Comparison of ENCODE assay signal across 14 cellular contexts in the genomic region with DNA sequence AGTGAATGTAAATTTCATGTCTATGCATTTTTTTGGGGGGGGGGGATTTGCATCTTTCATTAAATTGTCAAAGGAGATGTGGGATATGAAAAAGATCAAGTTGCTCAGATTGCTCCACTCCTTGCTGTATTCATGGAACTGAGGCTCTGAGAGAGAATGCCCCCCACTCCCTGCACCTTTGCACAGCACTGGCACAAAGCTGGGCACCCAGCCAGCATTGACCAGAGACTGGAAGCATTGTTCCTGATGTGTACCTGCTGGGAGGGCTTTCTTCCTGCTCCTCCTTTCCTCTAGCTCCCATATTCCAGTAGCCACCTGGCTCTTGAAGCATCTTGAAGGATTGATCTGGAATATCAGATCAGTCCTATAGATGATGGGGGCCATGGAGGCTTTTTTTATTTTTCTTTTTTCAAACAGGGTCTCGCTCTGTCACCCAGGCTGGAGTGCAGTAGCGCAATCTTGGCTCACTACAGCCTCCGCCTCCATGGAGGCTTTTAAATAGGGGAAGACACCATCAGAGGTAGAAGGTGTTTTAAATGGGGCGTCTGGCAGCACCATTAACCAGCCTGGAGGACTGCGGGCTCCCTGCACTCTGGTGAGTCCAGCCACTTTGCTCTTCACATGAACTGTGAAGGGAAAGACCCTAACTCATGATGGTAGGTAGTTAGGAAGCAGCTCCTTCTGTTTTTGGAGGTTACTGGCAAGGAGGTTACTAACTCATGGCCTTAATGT. TPM values are rescaled to one million over a fixed set of nuclear protein-coding genes. Genes with fewer than 3 reads are reported as not detected.
"Had no signal": no experiment of that assay in that cellular context is flagged by ENCODE, and none has a peak within 500 bp of the region (broad histone marks: within the 10 kb centered on the region; RNA-seq: fewer than 3 reads in every experiment).

No MANE protein-coding gene starts in this region.

- ATAC-seq: activated CD4-positive, alpha-beta T cell treated with anti-CD3 and anti-CD28 coated beads for 36 hours; stimulated activated naive CD8-positive, alpha-beta T cell treated with anti-CD3 and anti-CD28 coated beads, Interleukin-15, amount 100 ng/mL, for 72 hours had no signal

- H3K27ac Mint-ChIP-seq: activated CD4-positive, alpha-beta memory T cell treated with anti-CD3 and anti-CD28 coated beads, Interleukin-2, amount 10 ng/mL, durations not matched to agents 7 days and 5 days; activated CD4-positive, alpha-beta T cell treated with anti-CD3 and anti-CD28 coated beads for 36 hours; activated naive CD4-positive, alpha-beta T cell treated with anti-CD3 and anti-CD28 coated beads for 36 hours; stimulated activated naive CD8-positive, alpha-beta T cell treated with anti-CD3 and anti-CD28 coated beads, Interleukin-15, amount 100 ng/mL, for 72 hours; T-helper 2 cell treated with Interferon-gamma antibody and Interleukin-4, amounts not matched to agents 5 μg/mL and 100 μg/mL, for 36 hours had no signal

- H3K27ac ChIP-seq: epithelial cell of prostate, gastroesophageal sphincter, hepatocyte had no signal

- H3K4me3 ChIP-seq: hepatocyte had no signal

- DNase-seq: activated CD4-positive, alpha-beta memory T cell treated with anti-CD3 and anti-CD28 coated beads, Interleukin-2, amount 10 ng/mL, durations not matched to agents 7 days and 5 days; activated CD4-positive, alpha-beta T cell treated with anti-CD3 and anti-CD28 coated beads for 36 hours; activated naive CD4-positive, alpha-beta T cell treated with anti-CD3 and anti-CD28 coated beads for 36 hours; central memory CD4-positive, alpha-beta T cell; effector memory CD4-positive, alpha-beta T cell; occipital lobe; stimulated activated CD4-positive, alpha-beta T cell treated with anti-CD3 and anti-CD28 coated beads, Interleukin-2, amount 100 ng/mL, for 48 hours; stimulated activated naive CD8-positive, alpha-beta T cell treated with anti-CD3 and anti-CD28 coated beads, Interleukin-15, amount 100 ng/mL, for 72 hours had no signal

- H3K9me3 Mint-ChIP-seq: activated CD4-positive, alpha-beta memory T cell treated with anti-CD3 and anti-CD28 coated beads, Interleukin-2, amount 10 ng/mL, durations not matched to agents 7 days and 5 days; activated naive CD4-positive, alpha-beta T cell treated with anti-CD3 and anti-CD28 coated beads for 36 hours; stimulated activated naive CD8-positive, alpha-beta T cell treated with anti-CD3 and anti-CD28 coated beads, Interleukin-15, amount 100 ng/mL, for 72 hours; T-helper 2 cell treated with Interferon-gamma antibody and Interleukin-4, amounts not matched to agents 5 μg/mL and 100 μg/mL, for 36 hours had no signal

- H3K9me3 ChIP-seq: gastroesophageal sphincter had no signal

- H2AFZ ChIP-seq: hepatocyte had no signal

- H3K79me2 ChIP-seq: hepatocyte had no signal

- H3K36me3 ChIP-seq: gastroesophageal sphincter had no signal

- H3K4me3 Mint-ChIP-seq: activated CD4-positive, alpha-beta memory T cell treated with anti-CD3 and anti-CD28 coated beads, Interleukin-2, amount 10 ng/mL, durations not matched to agents 7 days and 5 days; activated CD4-positive, alpha-beta T cell treated with anti-CD3 and anti-CD28 coated beads for 36 hours; activated naive CD4-positive, alpha-beta T cell treated with anti-CD3 and anti-CD28 coated beads for 36 hours; T-helper 2 cell treated with Interferon-gamma antibody and Interleukin-4, amounts not matched to agents 5 μg/mL and 100 μg/mL, for 36 hours had no signal

RNA-seq across cellular contexts. Expression of gene DUSP15, which starts 10.9 kb away (rescaled TPM):
- total RNA-seq: activated CD4-positive, alpha-beta memory T cell treated with anti-CD3 and anti-CD28 coated beads, Interleukin-2, amount 10 ng/mL, durations not matched to agents 7 days and 5 days; activated CD4-positive, alpha-beta T cell treated with anti-CD3 and anti-CD28 coated beads for 36 hours; activated naive CD4-positive, alpha-beta T cell treated with anti-CD3 and anti-CD28 coated beads for 36 hours; pulmonary artery endothelial cell had no signal

RNA-seq across cellular contexts. Expression of gene TTLL9, which starts 11.0 kb away (rescaled TPM):
- total RNA-seq: activated CD4-positive, alpha-beta memory T cell treated with anti-CD3 and anti-CD28 coated beads, Interleukin-2, amount 10 ng/mL, durations not matched to agents 7 days and 5 days; activated CD4-positive, alpha-beta T cell treated with anti-CD3 and anti-CD28 coated beads for 36 hours; activated naive CD4-positive, alpha-beta T cell treated with anti-CD3 and anti-CD28 coated beads for 36 hours; hepatocyte; kidney epithelial cell had no signal

RNA-seq across cellular contexts. Expression of gene FOXS1, which starts 14.0 kb away (rescaled TPM):
- total RNA-seq: activated CD4-positive, alpha-beta memory T cell treated with anti-CD3 and anti-CD28 coated beads, Interleukin-2, amount 10 ng/mL, durations not matched to agents 7 days and 5 days; activated CD4-positive, alpha-beta T cell treated with anti-CD3 and anti-CD28 coated beads for 36 hours; activated naive CD4-positive, alpha-beta T cell treated with anti-CD3 and anti-CD28 coated beads for 36 hours; pulmonary artery endothelial cell had no signal

RNA-seq across cellular contexts. Expression of gene MYLK2, which starts 40.3 kb away (rescaled TPM):
- total RNA-seq: hepatocyte had no signal
